15 cellular contexts compared by ENCODE assay signal in genomic region chr13:57286511-57287098, GRCh38.
"Had no signal": no experiment of that assay in that cellular context is flagged by ENCODE, and none has a peak within 500 bp of the region (broad histone marks: within the 10 kb centered on the region; RNA-seq: fewer than 3 reads in every experiment).

No MANE protein-coding gene starts in this region.

- H3K9me3 ChIP-seq: ovary had no signal

- H3K4me1 ChIP-seq: transverse colon had no signal

- DNase-seq: activated CD4-positive, alpha-beta T cell treated with anti-CD3 and anti-CD28 coated beads for 4 hours; activated CD8-positive, alpha-beta memory T cell treated with anti-CD3 and anti-CD28 coated beads, Interleukin-2, amount 50 U/mL, for 48 hours; activated CD8-positive, alpha-beta T cell treated with anti-CD3 and anti-CD28 coated beads, Interleukin-2, amount 10 ng/mL, durations not matched to agents 7 days and 5 days; activated naive CD4-positive, alpha-beta T cell treated with anti-CD3 and anti-CD28 coated beads for 36 hours; effector CD8-positive, alpha-beta T cell; nephron progenitor cell; ovary; SW 1271; transverse colon had no signal

- H3K36me3 Mint-ChIP-seq: stimulated activated effector memory CD8-positive, alpha-beta T cell treated with anti-CD3 and anti-CD28 coated beads, Interleukin-12 subunit alpha, Interleukin-12 subunit beta, amount 100 ng/mL, for 72 hours had no signal

- H3K27ac ChIP-seq: epithelial cell of prostate, ovary, skin epidermis, transverse colon, VCaP had no signal

- H3K4me1 Mint-ChIP-seq: nephron progenitor cell; stimulated activated effector memory CD8-positive, alpha-beta T cell treated with anti-CD3 and anti-CD28 coated beads, Interleukin-12 subunit alpha, Interleukin-12 subunit beta, amount 100 ng/mL, for 72 hours had no signal

- H3K27me3 ChIP-seq: ovary, transverse colon had no signal

- H3K4me3 ChIP-seq: ovary, skin epidermis, transverse colon had no signal

- H3K36me3 ChIP-seq: ovary, transverse colon had no signal

- H3K4me3 Mint-ChIP-seq: activated CD8-positive, alpha-beta T cell treated with anti-CD3 and anti-CD28 coated beads, Interleukin-2, amount 10 ng/mL, durations not matched to agents 7 days and 5 days; activated naive CD4-positive, alpha-beta T cell treated with anti-CD3 and anti-CD28 coated beads for 36 hours; activated T-helper 1 cell treated with anti-CD3 and anti-CD28 coated beads, Interleukin-12 subunit alpha, Interleukin-12 subunit beta, Interleukin-2, Interleukin-4 antibody, amounts not matched to agents 30 ng/mL and 10 ng/mL and 1 ng/mL, durations not matched to agents 14 hours and 24 hours and 36 hours; nephron progenitor cell; stimulated activated effector memory CD8-positive, alpha-beta T cell treated with anti-CD3 and anti-CD28 coated beads, Interleukin-12 subunit alpha, Interleukin-12 subunit beta, amount 100 ng/mL, for 72 hours had no signal

- H3K27ac Mint-ChIP-seq: activated CD8-positive, alpha-beta T cell treated with anti-CD3 and anti-CD28 coated beads, Interleukin-2, amount 10 ng/mL, durations not matched to agents 7 days and 5 days; activated naive CD4-positive, alpha-beta T cell treated with anti-CD3 and anti-CD28 coated beads for 36 hours; activated T-helper 1 cell treated with anti-CD3 and anti-CD28 coated beads, Interleukin-12 subunit alpha, Interleukin-12 subunit beta, Interleukin-2, Interleukin-4 antibody, amounts not matched to agents 30 ng/mL and 10 ng/mL and 1 ng/mL, durations not matched to agents 14 hours and 24 hours and 36 hours; nephron progenitor cell; stimulated activated effector memory CD8-positive, alpha-beta T cell treated with anti-CD3 and anti-CD28 coated beads, Interleukin-12 subunit alpha, Interleukin-12 subunit beta, amount 100 ng/mL, for 72 hours had no signal

- ATAC-seq: activated CD8-positive, alpha-beta T cell treated with anti-CD3 and anti-CD28 coated beads, Interleukin-2, amount 10 ng/mL, durations not matched to agents 7 days and 5 days; left lobe of liver; stimulated activated effector memory CD8-positive, alpha-beta T cell treated with anti-CD3 and anti-CD28 coated beads, Interleukin-12 subunit alpha, Interleukin-12 subunit beta, amount 100 ng/mL, for 72 hours had no signal
